In genomic region chr2:172092716-172093415, GRCh38 we compare ENCODE assay signal across 13 cellular contexts. TPM values are rescaled to one million over a fixed set of nuclear protein-coding genes. Genes with fewer than 3 reads are reported as not detected.
DNase-seq lines count a peak whose midpoint lies in the region; ATAC-seq and TF ChIP-seq lines count a peak whose summit lies in the region.
"Had no signal": no experiment of that assay in that cellular context is flagged by ENCODE, and none has a peak within 500 bp of the region (broad histone marks: within the 10 kb centered on the region; RNA-seq: fewer than 3 reads in every experiment).

No MANE protein-coding gene starts in this region.

- ATAC-seq in GM23338 (no peak), gastroesophageal sphincter (no peak), HG03097 (IDR thresholded peaks at IDR 0.05; ENCODE audit: low FRiP score, unreplicated experiment) (no peak), left cardiac atrium (no peak)
- no peak for ATAC-seq in effector memory CD8-positive, alpha-beta T cell (replicated peaks)
- ATAC-seq: activated T-cell treated with anti-CD3 and anti-CD28 coated beads, Interleukin-2, amount 50 U/mL, for 4 hours; left ventricle myocardium superior; stimulated activated memory B cell treated with anti-CD40 and anti-IgM and Interleukin-4, amounts not matched to agents 10 μg/mL and 1 μg/mL and 100 μg/mL, for 72 hours had no signal

- no peak for TF ChIP-seq CTCF in GM23338 (conservative IDR thresholded peaks at IDR 0.05; ENCODE audit: low read depth in 2 of 2)
- no peak for TF ChIP-seq CTCF in osteocyte (IDR thresholded peaks at IDR 0.05)
- no peak for TF ChIP-seq CTCF in gastroesophageal sphincter (IDR thresholded peaks at IDR 0.05)

- H3K27ac Mint-ChIP-seq in activated CD4-positive, alpha-beta T cell treated with anti-CD3 and anti-CD28 coated beads, Interleukin-2, amount 10 ng/mL, durations not matched to agents 24 days and 14 days, result peak overlapping the region; percentile 59
- no peak overlapping the region for H3K27ac Mint-ChIP-seq in GM23338
- H3K27ac Mint-ChIP-seq in effector memory CD8-positive, alpha-beta T cell, result peak overlapping the region; percentile 55 to 70
- H3K27ac Mint-ChIP-seq in osteocyte (ENCODE audit: unreplicated experiment), result peak overlapping the region; percentile 100
- H3K27ac Mint-ChIP-seq: stimulated activated memory B cell treated with anti-CD40 and anti-IgM and Interleukin-4, amounts not matched to agents 10 μg/mL and 1 μg/mL and 100 μg/mL, for 72 hours had no signal

- H3K36me3 ChIP-seq in GM23338 (ENCODE audit: insufficient read depth) (no peaks in the 10 kb centered on the region), gastroesophageal sphincter (no peaks in the 10 kb centered on the region)

- H3K4me1 ChIP-seq in GM23338 (ENCODE audit: insufficient read depth) (peaks cover 89% of the 10 kb centered on the region), gastroesophageal sphincter (peaks cover 0 to 60% (median 38%) of the 10 kb centered on the region in 3 donors)

- H4K20me1 ChIP-seq in GM23338 (replicated peaks; ENCODE audit: insufficient read depth), result peaks cover 35% of the 10 kb centered on the region

- H3K9me3 Mint-ChIP-seq in activated CD4-positive, alpha-beta T cell treated with anti-CD3 and anti-CD28 coated beads, Interleukin-2, amount 10 ng/mL, durations not matched to agents 24 days and 14 days, result peaks cover 9% of the 10 kb centered on the region
- H3K9me3 Mint-ChIP-seq in GM23338 (peaks cover 12% of the 10 kb centered on the region; the same call in 1 of the 3 replicates), osteocyte (ENCODE audit: unreplicated experiment) (no peaks in the 10 kb centered on the region)
- H3K9me3 Mint-ChIP-seq in effector memory CD8-positive, alpha-beta T cell, result no peaks in the 10 kb centered on the region
- H3K9me3 Mint-ChIP-seq: activated T-cell treated with anti-CD3 and anti-CD28 coated beads, Interleukin-2, amount 50 U/mL, for 4 hours had no signal

- peaks cover 28% of the 10 kb centered on the region for H3K4me1 Mint-ChIP-seq in activated CD4-positive, alpha-beta T cell treated with anti-CD3 and anti-CD28 coated beads, Interleukin-2, amount 10 ng/mL, durations not matched to agents 24 days and 14 days
- H3K4me1 Mint-ChIP-seq in GM23338 (peaks cover 55% of the 10 kb centered on the region), osteocyte (ENCODE audit: unreplicated experiment) (peaks cover 82% of the 10 kb centered on the region)
- peaks cover 32% of the 10 kb centered on the region in 2 donors for H3K4me1 Mint-ChIP-seq in effector memory CD8-positive, alpha-beta T cell (ENCODE audit: low read depth in 2 of 2)

- H3K4me2 ChIP-seq in GM23338, result peak overlapping the region; percentile 88

- H3K9me2 ChIP-seq in GM23338 (ENCODE audit: insufficient read depth), result no peaks in the 10 kb centered on the region

- H3K9me3 ChIP-seq in gastroesophageal sphincter, result no peaks in the 10 kb centered on the region

- TF ChIP-seq EP300 in gastroesophageal sphincter (IDR thresholded peaks at IDR 0.05), result no peak

- H3K4me3 Mint-ChIP-seq in activated CD4-positive, alpha-beta T cell treated with anti-CD3 and anti-CD28 coated beads, Interleukin-2, amount 10 ng/mL, durations not matched to agents 24 days and 14 days, result peak overlapping the region; percentile 39
- H3K4me3 Mint-ChIP-seq in GM23338, result peak overlapping the region; percentile 19; the same call in 1 of the 3 replicates
- H3K4me3 Mint-ChIP-seq in effector memory CD8-positive, alpha-beta T cell, result peak overlapping the region in 1 of 2 donors; percentile 30
- peak overlapping the region; percentile 83 for H3K4me3 Mint-ChIP-seq in osteocyte (ENCODE audit: unreplicated experiment)
- H3K4me3 Mint-ChIP-seq: activated T-cell treated with anti-CD3 and anti-CD28 coated beads, Interleukin-2, amount 50 U/mL, for 4 hours; stimulated activated memory B cell treated with anti-CD40 and anti-IgM and Interleukin-4, amounts not matched to agents 10 μg/mL and 1 μg/mL and 100 μg/mL, for 72 hours had no signal

- H3F3A ChIP-seq in GM23338 (replicated peaks; ENCODE audit: low read depth), result peaks cover 50% of the 10 kb centered on the region

- peaks cover 85% of the 10 kb centered on the region for H3K27me3 Mint-ChIP-seq in activated CD4-positive, alpha-beta T cell treated with anti-CD3 and anti-CD28 coated beads, Interleukin-2, amount 10 ng/mL, durations not matched to agents 24 days and 14 days
- H3K27me3 Mint-ChIP-seq in GM23338 (ENCODE audit: insufficient read depth, low read depth, poor library complexity) (peaks cover 100% of the 10 kb centered on the region), osteocyte (ENCODE audit: unreplicated experiment) (no peaks in the 10 kb centered on the region)
- peaks cover 88 to 97% of the 10 kb centered on the region in 2 donors for H3K27me3 Mint-ChIP-seq in effector memory CD8-positive, alpha-beta T cell

- H3K4me3 ChIP-seq in GM23338 (0 out of 2 replicates have a peak overlapping the region, but pooled peaks have one; percentile 57), gastroesophageal sphincter (no peak overlapping the region)

- H3K27ac ChIP-seq in GM23338 (ENCODE audit: low read depth) (no peak overlapping the region), gastroesophageal sphincter (no peak overlapping the region)

- TF ChIP-seq POLR2A in gastroesophageal sphincter (IDR thresholded peaks at IDR 0.05), result no peak

- H3K27me3 ChIP-seq in GM23338 (ENCODE audit: insufficient read depth), result peaks cover 100% of the 10 kb centered on the region
- H3K27me3 ChIP-seq in gastroesophageal sphincter, result peaks cover 100% of the 10 kb centered on the region

- 7 to 18% methylated on average over 11 to 18 of the region's 19 CpGs for WGBS in gastroesophageal sphincter (ENCODE audit: low coverage in 1 of 2), 2 donors

- H3K36me3 Mint-ChIP-seq in activated CD4-positive, alpha-beta T cell treated with anti-CD3 and anti-CD28 coated beads, Interleukin-2, amount 10 ng/mL, durations not matched to agents 24 days and 14 days (ENCODE audit: low read depth), result peaks cover 12% of the 10 kb centered on the region
- H3K36me3 Mint-ChIP-seq in GM23338 (ENCODE audit: low read depth) (peaks cover 3% of the 10 kb centered on the region; the same call in 1 of the 3 replicates), osteocyte (ENCODE audit: unreplicated experiment) (peaks cover 9% of the 10 kb centered on the region)
- peaks cover 52% of the 10 kb centered on the region for H3K36me3 Mint-ChIP-seq in effector memory CD8-positive, alpha-beta T cell (ENCODE audit: insufficient read depth)
- H3K36me3 Mint-ChIP-seq: stimulated activated memory B cell treated with anti-CD40 and anti-IgM and Interleukin-4, amounts not matched to agents 10 μg/mL and 1 μg/mL and 100 μg/mL, for 72 hours had no signal

- no peak overlapping the region for H2AFZ ChIP-seq in GM23338

- H3K79me2 ChIP-seq in GM23338 (replicated peaks; ENCODE audit: insufficient read depth), result no peaks in the 10 kb centered on the region

- intact Hi-C loops in activated CD4-positive, alpha-beta T cell treated with anti-CD3 and anti-CD28 coated beads, Interleukin-2, amount 10 ng/mL, durations not matched to agents 24 days and 14 days (cut with micrococcal nuclease), result loop anchor here (1.0 to 5.0 kb wide), 2 partner anchors 9 to 1381 kb away; no protein-coding TSS in a partner anchor
- intact Hi-C loops in left cardiac atrium (cut with DNase I), result no loop called here

- DNase-seq in activated CD4-positive, alpha-beta T cell treated with anti-CD3 and anti-CD28 coated beads, Interleukin-2, amount 10 ng/mL, durations not matched to agents 24 days and 14 days, result peak; percentile 61
- DNase-seq in activated CD4-positive, alpha-beta T cell treated with anti-CD3 and anti-CD28 coated beads, Interleukin-2, amount 50 U/mL, for 4 hours, result no peak
- DNase-seq in GM23338 (ENCODE audit: low spot score), result peak; percentile 35
- no peak for DNase-seq in effector memory CD8-positive, alpha-beta T cell
- DNase-seq in osteocyte (ENCODE audit: extremely low spot score, unreplicated experiment), result no peak
- no peak for DNase-seq in left cardiac atrium
- DNase-seq: activated T-cell treated with anti-CD3 and anti-CD28 coated beads, Interleukin-2, amount 50 U/mL, for 4 hours; cortex of kidney; DMS 273 treated with DMSO at 0.1 percent for 48 hours; left ventricle myocardium superior had no signal

TF ChIP-seq in GM23338, 12 proteins besides CTCF, POLR2A, EP300 and RAD21:
- TF ChIP-seq EZH2 (IDR thresholded peaks at IDR 0.05; ENCODE audit: low read depth, unreplicated experiment), result peak; percentile 67
- no peak for TF ChIP-seq ZNF331 (CRISPR knock-in tag; IDR thresholded peaks at IDR 0.05; ENCODE audit: low read depth)

RNA-seq across cellular contexts. Expression of gene DLX1, which starts 7.6 kb away (rescaled TPM):
- not detected in 2 replicates for total RNA-seq in activated CD4-positive, alpha-beta T cell treated with anti-CD3 and anti-CD28 coated beads, Interleukin-2, amount 10 ng/mL, durations not matched to agents 24 days and 14 days
- not detected in 2 replicates for total RNA-seq in GM23338 (2014; rRNA removed; shearing (Covaris generic))
- polyA plus RNA-seq in GM23338 (2016; fragmentation: Nextera tagmentation; extraction: Ambion mirVana), result not detected in 2 replicates
- total RNA-seq in osteocyte (25.2 and 29.7 TPM in 2 replicates), gastroesophageal sphincter (under 1 TPM in 1 of 4 donors, not detected in 3; 0.40 TPM), left cardiac atrium (under 1 TPM; 0.15 to 0.16 TPM)
- total RNA-seq: activated T-cell treated with anti-CD3 and anti-CD28 coated beads, Interleukin-2, amount 50 U/mL, for 4 hours; left ventricle myocardium superior had no signal

RNA-seq across cellular contexts. Expression of gene DLX2, which starts 9.8 kb away (rescaled TPM):
- total RNA-seq in activated CD4-positive, alpha-beta T cell treated with anti-CD3 and anti-CD28 coated beads, Interleukin-2, amount 10 ng/mL, durations not matched to agents 24 days and 14 days, result 0.26 TPM in 1 of 2 replicates, not detected in the other
- total RNA-seq in GM23338 (2014; rRNA removed; shearing (Covaris generic)), result 0.16 and 0.24 TPM in 2 replicates
- polyA plus RNA-seq in GM23338 (2016; fragmentation: Nextera tagmentation; extraction: Ambion mirVana), result 0.08 and 0.19 TPM in 2 replicates
- total RNA-seq in osteocyte, result 17.4 and 17.6 TPM in 2 replicates
- total RNA-seq in gastroesophageal sphincter, result not detected
- not detected for total RNA-seq in left cardiac atrium
- total RNA-seq: activated T-cell treated with anti-CD3 and anti-CD28 coated beads, Interleukin-2, amount 50 U/mL, for 4 hours; left ventricle myocardium superior had no signal

Comparison
In these comparisons a context has a peak if more than half of its experiments do, and no peak if none do; other contexts are left out.
1. DNase-seq: peak in activated CD4-positive, alpha-beta T cell treated with anti-CD3 and anti-CD28 coated beads, Interleukin-2, amount 10 ng/mL, durations not matched to agents 24 days and 14 days (single experiment) and GM23338 (single experiment); none in activated CD4-positive, alpha-beta T cell treated with anti-CD3 and anti-CD28 coated beads, Interleukin-2, amount 50 U/mL, for 4 hours (0 of 2), effector memory CD8-positive, alpha-beta T cell (0 of 3), osteocyte (single experiment) and left cardiac atrium (single experiment).
2. RNA of gene DLX1, which starts 7.6 kb away (total RNA-seq): 25.2 to 29.7 TPM in osteocyte; 0.15 to 0.16 TPM in left cardiac atrium, not detected in activated CD4-positive, alpha-beta T cell treated with anti-CD3 and anti-CD28 coated beads, Interleukin-2, amount 10 ng/mL, durations not matched to agents 24 days and 14 days, not detected in GM23338 and 0.40 TPM in gastroesophageal sphincter; every median in the first group is over 10 times any median in the second.
3. RNA of gene DLX2, which starts 9.8 kb away (total RNA-seq): 17.4 to 17.6 TPM in osteocyte; 0.26 TPM in activated CD4-positive, alpha-beta T cell treated with anti-CD3 and anti-CD28 coated beads, Interleukin-2, amount 10 ng/mL, durations not matched to agents 24 days and 14 days, 0.16 to 0.24 TPM in GM23338, not detected in left cardiac atrium and not detected in gastroesophageal sphincter; every median in the first group is over 10 times any median in the second.